1 cellular context compared by ENCODE assay signal in the genomic region with DNA sequence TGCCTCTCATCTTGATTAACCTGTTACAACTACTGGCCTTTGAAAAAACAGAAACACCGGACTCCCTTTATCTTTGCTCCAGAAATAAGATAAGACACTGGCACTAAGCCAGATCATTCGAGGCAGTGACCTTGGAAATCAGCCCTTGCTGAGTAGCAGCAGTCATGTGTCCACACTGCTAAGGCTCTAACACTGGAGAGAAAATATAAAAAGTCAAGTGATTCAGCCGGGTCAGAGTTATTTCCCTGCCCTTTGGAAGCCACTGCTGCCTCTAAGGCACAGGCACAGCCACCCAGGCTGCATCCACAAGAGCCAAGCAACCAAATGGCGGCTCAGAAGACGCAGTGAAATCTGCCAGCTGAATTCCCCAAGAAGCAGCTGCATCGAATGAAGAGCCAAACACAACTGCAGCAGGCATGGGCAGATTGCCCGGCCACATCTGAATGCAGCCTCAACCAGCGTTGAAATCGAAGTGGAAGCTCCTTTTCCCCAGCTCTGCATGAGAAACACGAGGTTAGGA.
A peak's percentile ranks its signal among the peaks of the same experiment; 100 is the strongest.
TF ChIP-seq lines count a peak whose summit lies in the region.

No MANE protein-coding gene starts in this region.

TF ChIP-seq in K562, 482 proteins besides CTCF, POLR2A, EP300 and RAD21 (continued from another document and continues in another):
- TF ChIP-seq BRCA1 (IDR thresholded peaks at IDR 0.05) (no peak), BRCA1 (CRISPR knock-in tag; IDR thresholded peaks at IDR 0.05) (no peak), RBBP5 (IDR thresholded peaks at IDR 0.05; ENCODE audit: borderline replicate concordance, insufficient read depth, low read length, poor library complexity, severe bottlenecking) (no peak), NUFIP1 (IDR thresholded peaks at IDR 0.05; ENCODE audit: partially characterized antibody) (no peak), PTBP1 (IDR thresholded peaks at IDR 0.05; ENCODE audit: low read depth, low read length) (no peak), CHD4 (IDR thresholded peaks at IDR 0.05; ENCODE audit: insufficient read depth, insufficient replicate concordance, low read depth, low read length, poor library complexity, severe bottlenecking) (no peak), CHD2 (IDR thresholded peaks at IDR 0.05; ENCODE audit: low read depth, low read length) (no peak), ASH1L (IDR thresholded peaks at IDR 0.05; ENCODE audit: borderline replicate concordance, low read depth, partially characterized antibody) (no peak), ZNF507 (tag; conservative IDR thresholded peaks at IDR 0.05) (no peak), GATAD2B (IDR thresholded peaks at IDR 0.05; ENCODE audit: borderline replicate concordance) (no peak), KAT2B (IDR thresholded peaks at IDR 0.05; ENCODE audit: low read depth, low read length) (no peak), ZKSCAN8 (CRISPR knock-in tag; IDR thresholded peaks at IDR 0.05) (no peak), ARHGAP35 (IDR thresholded peaks at IDR 0.05; ENCODE audit: partially characterized antibody) (no peak), ZNF134 (CRISPR knock-in tag; conservative IDR thresholded peaks at IDR 0.05) (no peak), CBX2 (IDR thresholded peaks at IDR 0.05; ENCODE audit: insufficient read depth, low read length, poor library complexity, severe bottlenecking) (no peak), DPF2 (IDR thresholded peaks at IDR 0.05) (0 out of 2 replicates have a peak, but pooled peaks have one; percentile 73), ZNF282 (CRISPR knock-in tag; IDR thresholded peaks at IDR 0.05) (no peak), MIER1 (IDR thresholded peaks at IDR 0.05; ENCODE audit: low read depth) (no peak), FOXA1 (IDR thresholded peaks at IDR 0.05; ENCODE audit: borderline replicate concordance) (no peak), MYBL2 (IDR thresholded peaks at IDR 0.05; ENCODE audit: low read depth) (no peak), MYBL2 (CRISPR knock-in tag; IDR thresholded peaks at IDR 0.05; ENCODE audit: borderline replicate concordance) (no peak), GATAD2A (IDR thresholded peaks at IDR 0.05) (no peak), CHD1 (IDR thresholded peaks at IDR 0.05; ENCODE audit: low read length) (no peak), TAL1 (IDR thresholded peaks at IDR 0.05) (peak; percentile 51), ZNF347 (CRISPR knock-in tag; IDR thresholded peaks at IDR 0.05; ENCODE audit: low read depth) (no peak), SAFB2 (IDR thresholded peaks at IDR 0.05; ENCODE audit: borderline replicate concordance, low read depth, low read length, severe bottlenecking) (no peak), OTX1 (CRISPR knock-in tag; IDR thresholded peaks at IDR 0.05) (no peak), RFX5 (IDR thresholded peaks at IDR 0.05; ENCODE audit: low read depth, low read length) (no peak), CTBP1 (IDR thresholded peaks at IDR 0.05; ENCODE audit: borderline replicate concordance) (0 out of 2 replicates have a peak, but pooled peaks have one; percentile 25), CCNT2 (IDR thresholded peaks at IDR 0.05; ENCODE audit: borderline replicate concordance, extremely low read depth, insufficient read length, low read depth, low read length) (peak; percentile 69), POLR3G (IDR thresholded peaks at IDR 0.05; ENCODE audit: extremely low read depth, insufficient read length, insufficient replicate concordance) (no peak), NONO (IDR thresholded peaks at IDR 0.05; ENCODE audit: low read depth in 2 of 2, low read length in 1 of 2) (peak in 1 of 2 experiments; percentile 20; a peak in 1 of 4 replicates), PPARD (CRISPR knock-in tag; IDR thresholded peaks at IDR 0.05) (no peak), TGIF2 (CRISPR knock-in tag; IDR thresholded peaks at IDR 0.05) (no peak), ZNF76 (CRISPR knock-in tag; IDR thresholded peaks at IDR 0.05; ENCODE audit: borderline replicate concordance) (no peak), LCOR (CRISPR knock-in tag; IDR thresholded peaks at IDR 0.05) (no peak), CCAR2 (IDR thresholded peaks at IDR 0.05; ENCODE audit: low read depth, low read length) (no peak), FOXK1 (CRISPR knock-in tag; IDR thresholded peaks at IDR 0.05; ENCODE audit: borderline replicate concordance) (no peak), PRMT5 (CRISPR knock-in tag; IDR thresholded peaks at IDR 0.05) (no peak), JUND (IDR thresholded peaks at IDR 0.05; ENCODE audit: borderline replicate concordance, low read depth, low read length) (peak; percentile 52; the same call in 1 of the 2 replicates), JUND (tag; IDR thresholded peaks at IDR 0.05; ENCODE audit: borderline replicate concordance, low read depth, low read length) (peak; percentile 40; the same call in 1 of the 3 replicates), MAFG (tag; conservative IDR thresholded peaks at IDR 0.05) (no peak), RFX1 (IDR thresholded peaks at IDR 0.05) (no peak), ATF1 (CRISPR knock-in tag; IDR thresholded peaks at IDR 0.05) (no peak), ATF1 (tag; IDR thresholded peaks at IDR 0.05) (no peak), RHOXF2B (CRISPR knock-in tag; conservative IDR thresholded peaks at IDR 0.05) (no peak), ZNF699 (CRISPR knock-in tag; IDR thresholded peaks at IDR 0.05; ENCODE audit: insufficient replicate concordance) (no peak), BMI1 (IDR thresholded peaks at IDR 0.05; ENCODE audit: low read length) (no peak), ETV5 (CRISPR knock-in tag; IDR thresholded peaks at IDR 0.05; ENCODE audit: low read depth) (no peak), EP400 (IDR thresholded peaks at IDR 0.05) (0 out of 2 replicates have a peak, but pooled peaks have one; percentile 25), PCBP2 (IDR thresholded peaks at IDR 0.05; ENCODE audit: low read depth, low read length, poor library complexity, severe bottlenecking) (no peak), ZNF124 (CRISPR knock-in tag; IDR thresholded peaks at IDR 0.05) (no peak)
- TF ChIP-seq, protein P1, sequence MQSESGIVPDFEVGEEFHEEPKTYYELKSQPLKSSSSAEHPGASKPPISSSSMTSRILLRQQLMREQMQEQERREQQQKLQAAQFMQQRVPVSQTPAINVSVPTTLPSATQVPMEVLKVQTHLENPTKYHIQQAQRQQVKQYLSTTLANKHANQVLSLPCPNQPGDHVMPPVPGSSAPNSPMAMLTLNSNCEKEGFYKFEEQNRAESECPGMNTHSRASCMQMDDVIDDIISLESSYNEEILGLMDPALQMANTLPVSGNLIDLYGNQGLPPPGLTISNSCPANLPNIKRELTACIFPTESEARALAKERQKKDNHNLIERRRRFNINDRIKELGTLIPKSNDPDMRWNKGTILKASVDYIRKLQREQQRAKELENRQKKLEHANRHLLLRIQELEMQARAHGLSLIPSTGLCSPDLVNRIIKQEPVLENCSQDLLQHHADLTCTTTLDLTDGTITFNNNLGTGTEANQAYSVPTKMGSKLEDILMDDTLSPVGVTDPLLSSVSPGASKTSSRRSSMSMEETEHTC (IDR thresholded peaks at IDR 0.05): 0 out of 2 replicates have a peak, but pooled peaks have one; percentile 36
- TF ChIP-seq, protein P2, sequence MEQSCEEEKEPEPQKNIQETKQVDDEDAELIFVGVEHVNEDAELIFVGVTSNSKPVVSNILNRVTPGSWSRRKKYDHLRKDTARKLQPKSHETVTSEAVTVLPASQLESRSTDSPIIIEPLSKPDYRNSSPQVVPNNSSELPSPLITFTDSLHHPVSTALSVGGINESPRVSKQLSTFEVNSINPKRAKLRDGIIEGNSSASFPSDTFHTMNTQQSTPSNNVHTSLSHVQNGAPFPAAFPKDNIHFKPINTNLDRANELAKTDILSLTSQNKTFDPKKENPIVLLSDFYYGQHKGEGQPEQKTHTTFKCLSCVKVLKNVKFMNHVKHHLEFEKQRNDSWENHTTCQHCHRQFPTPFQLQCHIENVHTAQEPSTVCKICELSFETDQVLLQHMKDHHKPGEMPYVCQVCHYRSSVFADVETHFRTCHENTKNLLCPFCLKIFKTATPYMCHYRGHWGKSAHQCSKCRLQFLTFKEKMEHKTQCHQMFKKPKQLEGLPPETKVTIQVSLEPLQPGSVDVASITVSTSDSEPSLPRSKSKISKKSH (CRISPR knock-in tag; IDR thresholded peaks at IDR 0.05): no peak
- TF ChIP-seq, protein P3, sequence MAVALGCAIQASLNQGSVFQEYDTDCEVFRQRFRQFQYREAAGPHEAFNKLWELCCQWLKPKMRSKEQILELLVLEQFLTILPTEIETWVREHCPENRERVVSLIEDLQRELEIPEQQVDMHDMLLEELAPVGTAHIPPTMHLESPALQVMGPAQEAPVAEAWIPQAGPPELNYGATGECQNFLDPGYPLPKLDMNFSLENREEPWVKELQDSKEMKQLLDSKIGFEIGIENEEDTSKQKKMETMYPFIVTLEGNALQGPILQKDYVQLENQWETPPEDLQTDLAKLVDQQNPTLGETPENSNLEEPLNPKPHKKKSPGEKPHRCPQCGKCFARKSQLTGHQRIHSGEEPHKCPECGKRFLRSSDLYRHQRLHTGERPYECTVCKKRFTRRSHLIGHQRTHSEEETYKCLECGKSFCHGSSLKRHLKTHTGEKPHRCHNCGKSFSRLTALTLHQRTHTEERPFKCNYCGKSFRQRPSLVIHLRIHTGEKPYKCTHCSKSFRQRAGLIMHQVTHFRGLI (CRISPR knock-in tag; IDR thresholded peaks at IDR 0.05): no peak
- TF ChIP-seq, protein P4, sequence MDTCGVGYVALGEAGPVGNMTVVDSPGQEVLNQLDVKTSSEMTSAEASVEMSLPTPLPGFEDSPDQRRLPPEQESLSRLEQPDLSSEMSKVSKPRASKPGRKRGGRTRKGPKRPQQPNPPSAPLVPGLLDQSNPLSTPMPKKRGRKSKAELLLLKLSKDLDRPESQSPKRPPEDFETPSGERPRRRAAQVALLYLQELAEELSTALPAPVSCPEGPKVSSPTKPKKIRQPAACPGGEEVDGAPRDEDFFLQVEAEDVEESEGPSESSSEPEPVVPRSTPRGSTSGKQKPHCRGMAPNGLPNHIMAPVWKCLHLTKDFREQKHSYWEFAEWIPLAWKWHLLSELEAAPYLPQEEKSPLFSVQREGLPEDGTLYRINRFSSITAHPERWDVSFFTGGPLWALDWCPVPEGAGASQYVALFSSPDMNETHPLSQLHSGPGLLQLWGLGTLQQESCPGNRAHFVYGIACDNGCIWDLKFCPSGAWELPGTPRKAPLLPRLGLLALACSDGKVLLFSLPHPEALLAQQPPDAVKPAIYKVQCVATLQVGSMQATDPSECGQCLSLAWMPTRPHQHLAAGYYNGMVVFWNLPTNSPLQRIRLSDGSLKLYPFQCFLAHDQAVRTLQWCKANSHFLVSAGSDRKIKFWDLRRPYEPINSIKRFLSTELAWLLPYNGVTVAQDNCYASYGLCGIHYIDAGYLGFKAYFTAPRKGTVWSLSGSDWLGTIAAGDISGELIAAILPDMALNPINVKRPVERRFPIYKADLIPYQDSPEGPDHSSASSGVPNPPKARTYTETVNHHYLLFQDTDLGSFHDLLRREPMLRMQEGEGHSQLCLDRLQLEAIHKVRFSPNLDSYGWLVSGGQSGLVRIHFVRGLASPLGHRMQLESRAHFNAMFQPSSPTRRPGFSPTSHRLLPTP (IDR thresholded peaks at IDR 0.05; ENCODE audit: borderline replicate concordance, extremely low read depth, insufficient read length): no peak
- TF ChIP-seq, protein P5, sequence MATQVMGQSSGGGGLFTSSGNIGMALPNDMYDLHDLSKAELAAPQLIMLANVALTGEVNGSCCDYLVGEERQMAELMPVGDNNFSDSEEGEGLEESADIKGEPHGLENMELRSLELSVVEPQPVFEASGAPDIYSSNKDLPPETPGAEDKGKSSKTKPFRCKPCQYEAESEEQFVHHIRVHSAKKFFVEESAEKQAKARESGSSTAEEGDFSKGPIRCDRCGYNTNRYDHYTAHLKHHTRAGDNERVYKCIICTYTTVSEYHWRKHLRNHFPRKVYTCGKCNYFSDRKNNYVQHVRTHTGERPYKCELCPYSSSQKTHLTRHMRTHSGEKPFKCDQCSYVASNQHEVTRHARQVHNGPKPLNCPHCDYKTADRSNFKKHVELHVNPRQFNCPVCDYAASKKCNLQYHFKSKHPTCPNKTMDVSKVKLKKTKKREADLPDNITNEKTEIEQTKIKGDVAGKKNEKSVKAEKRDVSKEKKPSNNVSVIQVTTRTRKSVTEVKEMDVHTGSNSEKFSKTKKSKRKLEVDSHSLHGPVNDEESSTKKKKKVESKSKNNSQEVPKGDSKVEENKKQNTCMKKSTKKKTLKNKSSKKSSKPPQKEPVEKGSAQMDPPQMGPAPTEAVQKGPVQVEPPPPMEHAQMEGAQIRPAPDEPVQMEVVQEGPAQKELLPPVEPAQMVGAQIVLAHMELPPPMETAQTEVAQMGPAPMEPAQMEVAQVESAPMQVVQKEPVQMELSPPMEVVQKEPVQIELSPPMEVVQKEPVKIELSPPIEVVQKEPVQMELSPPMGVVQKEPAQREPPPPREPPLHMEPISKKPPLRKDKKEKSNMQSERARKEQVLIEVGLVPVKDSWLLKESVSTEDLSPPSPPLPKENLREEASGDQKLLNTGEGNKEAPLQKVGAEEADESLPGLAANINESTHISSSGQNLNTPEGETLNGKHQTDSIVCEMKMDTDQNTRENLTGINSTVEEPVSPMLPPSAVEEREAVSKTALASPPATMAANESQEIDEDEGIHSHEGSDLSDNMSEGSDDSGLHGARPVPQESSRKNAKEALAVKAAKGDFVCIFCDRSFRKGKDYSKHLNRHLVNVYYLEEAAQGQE (CRISPR knock-in tag; IDR thresholded peaks at IDR 0.05; ENCODE audit: low read depth): no peak
- TF ChIP-seq, protein P6, sequence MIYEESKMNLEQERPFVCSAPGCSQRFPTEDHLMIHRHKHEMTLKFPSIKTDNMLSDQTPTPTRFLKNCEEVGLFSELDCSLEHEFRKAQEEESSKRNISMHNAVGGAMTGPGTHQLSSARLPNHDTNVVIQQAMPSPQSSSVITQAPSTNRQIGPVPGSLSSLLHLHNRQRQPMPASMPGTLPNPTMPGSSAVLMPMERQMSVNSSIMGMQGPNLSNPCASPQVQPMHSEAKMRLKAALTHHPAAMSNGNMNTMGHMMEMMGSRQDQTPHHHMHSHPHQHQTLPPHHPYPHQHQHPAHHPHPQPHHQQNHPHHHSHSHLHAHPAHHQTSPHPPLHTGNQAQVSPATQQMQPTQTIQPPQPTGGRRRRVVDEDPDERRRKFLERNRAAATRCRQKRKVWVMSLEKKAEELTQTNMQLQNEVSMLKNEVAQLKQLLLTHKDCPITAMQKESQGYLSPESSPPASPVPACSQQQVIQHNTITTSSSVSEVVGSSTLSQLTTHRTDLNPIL (CRISPR knock-in tag; IDR thresholded peaks at IDR 0.05): no peak
- TF ChIP-seq, protein P7, sequence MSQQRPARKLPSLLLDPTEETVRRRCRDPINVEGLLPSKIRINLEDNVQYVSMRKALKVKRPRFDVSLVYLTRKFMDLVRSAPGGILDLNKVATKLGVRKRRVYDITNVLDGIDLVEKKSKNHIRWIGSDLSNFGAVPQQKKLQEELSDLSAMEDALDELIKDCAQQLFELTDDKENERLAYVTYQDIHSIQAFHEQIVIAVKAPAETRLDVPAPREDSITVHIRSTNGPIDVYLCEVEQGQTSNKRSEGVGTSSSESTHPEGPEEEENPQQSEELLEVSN (IDR thresholded peaks at IDR 0.05; ENCODE audit: borderline replicate concordance in 1 of 2, extremely low read depth in 1 of 2, insufficient read depth in 1 of 2, insufficient read length in 1 of 2, low read depth in 1 of 2, low read length in 1 of 2, poor library complexity in 1 of 2, severe bottlenecking in 1 of 2): no peak
- TF ChIP-seq, protein P8, sequence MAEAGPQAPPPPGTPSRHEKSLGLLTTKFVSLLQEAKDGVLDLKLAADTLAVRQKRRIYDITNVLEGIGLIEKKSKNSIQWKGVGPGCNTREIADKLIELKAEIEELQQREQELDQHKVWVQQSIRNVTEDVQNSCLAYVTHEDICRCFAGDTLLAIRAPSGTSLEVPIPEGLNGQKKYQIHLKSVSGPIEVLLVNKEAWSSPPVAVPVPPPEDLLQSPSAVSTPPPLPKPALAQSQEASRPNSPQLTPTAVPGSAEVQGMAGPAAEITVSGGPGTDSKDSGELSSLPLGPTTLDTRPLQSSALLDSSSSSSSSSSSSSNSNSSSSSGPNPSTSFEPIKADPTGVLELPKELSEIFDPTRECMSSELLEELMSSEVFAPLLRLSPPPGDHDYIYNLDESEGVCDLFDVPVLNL (CRISPR knock-in tag; IDR thresholded peaks at IDR 0.05; ENCODE audit: low read depth): no peak
